In genomic region chr17:30380106-30380420, GRCh38 we compare ENCODE assay signal across 8 cellular contexts. TPM values are rescaled to one million over a fixed set of nuclear protein-coding genes. Genes with fewer than 3 reads are reported as not detected.
DNase-seq lines count a peak whose midpoint lies in the region; ATAC-seq and TF ChIP-seq lines count a peak whose summit lies in the region.

No MANE protein-coding gene starts in this region.

- H3K4me1 ChIP-seq in MM.1S (ENCODE audit: low read length) = peaks cover 33% of the 10 kb centered on the region

- peaks cover 8% of the 10 kb centered on the region; the same call in 1 of the 2 replicates for H3F3A ChIP-seq in MM.1S (ENCODE audit: insufficient read depth, low read length)

- H3K36me3 Mint-ChIP-seq in chondrocyte (ENCODE audit: low read depth) (peaks cover 2% of the 10 kb centered on the region), natural killer cell (no peaks in the 10 kb centered on the region)

- H3K27ac ChIP-seq in MM.1S (ENCODE audit: low read length) = no peak overlapping the region

- H3K9me2 ChIP-seq in MM.1S (replicated peaks; ENCODE audit: insufficient read depth, low read length) = no peaks in the 10 kb centered on the region

- no peaks in the 10 kb centered on the region for H3K9me3 ChIP-seq in MM.1S (replicated peaks; ENCODE audit: insufficient read depth, low read length)

- H3K4me3 ChIP-seq in MM.1S (ENCODE audit: low read length) = peak overlapping the region; percentile 77

- H3K36me3 ChIP-seq in MM.1S (replicated peaks; ENCODE audit: insufficient read depth, low read length) = no peaks in the 10 kb centered on the region

- peak overlapping the region; percentile 82 for H3K4me3 Mint-ChIP-seq in chondrocyte (ENCODE audit: unreplicated experiment)
- H3K4me3 Mint-ChIP-seq in natural killer cell = peak overlapping the region; percentile 93

- in situ Hi-C loops in GM13976 (cut with MboI; ENCODE audit: low sequenced_read_pairs, unreplicated experiment) = no loop called here

- no peak overlapping the region for H3K27ac Mint-ChIP-seq in chondrocyte (ENCODE audit: unreplicated experiment)
- peak overlapping the region; percentile 83 to 93 for H3K27ac Mint-ChIP-seq in natural killer cell

- H2AFZ ChIP-seq in MM.1S (ENCODE audit: low read length) = no peak overlapping the region

- peak overlapping the region; percentile 57 for H3K4me2 ChIP-seq in MM.1S (ENCODE audit: low read depth, low read length)

- H3K9ac ChIP-seq in MM.1S (ENCODE audit: low read length) = no peak overlapping the region

- ATAC-seq in natural killer cell (peak; percentile 9 to 18 (median 13)), HG03378 (IDR thresholded peaks at IDR 0.05; ENCODE audit: unreplicated experiment) (no peak), GM18511 (IDR thresholded peaks at IDR 0.05; ENCODE audit: unreplicated experiment) (no peak)

- peaks cover 19% of the 10 kb centered on the region for H3K79me2 ChIP-seq in MM.1S (ENCODE audit: low read length)

- TF ChIP-seq CTCF in GM13976 (IDR thresholded peaks at IDR 0.05; ENCODE audit: borderline replicate concordance, control extremely low read depth, extremely low read depth, insufficient read depth, missing control alignments) (no peak), MM.1S (IDR thresholded peaks at IDR 0.05; ENCODE audit: low read length) (no peak), chondrocyte (IDR thresholded peaks at IDR 0.05) (no peak), natural killer cell (IDR thresholded peaks at IDR 0.05) (no peak)

- no peaks in the 10 kb centered on the region for H3K27me3 ChIP-seq in MM.1S (replicated peaks; ENCODE audit: insufficient read depth, low read length)

- no peaks in the 10 kb centered on the region for H4K20me1 ChIP-seq in MM.1S (ENCODE audit: insufficient read depth, low read length)

- H3K27me3 Mint-ChIP-seq in chondrocyte (ENCODE audit: low read depth) = no peaks in the 10 kb centered on the region
- H3K27me3 Mint-ChIP-seq in natural killer cell (ENCODE audit: low read depth in 2 of 2) = peaks cover 0 to under 1% of the 10 kb centered on the region in 2 donors

- H3K9me3 Mint-ChIP-seq in chondrocyte (ENCODE audit: low read depth) = no peaks in the 10 kb centered on the region
- no peaks in the 10 kb centered on the region for H3K9me3 Mint-ChIP-seq in natural killer cell

- intact Hi-C loops in natural killer cell (cut with micrococcal nuclease) = no loop called here

- DNase-seq in GM13976 (ENCODE audit: low spot score) (peak; percentile 51), MM.1S (no peak), chondrocyte (ENCODE audit: low spot score) (no peak), natural killer cell (no peak), NCI-H2227 (lab: John Stamatoyannopoulos, UW; ENCODE audit: unreplicated experiment) (no peak), DMS79 (lab: John Stamatoyannopoulos, UW) (no peak)

- H3K4me1 Mint-ChIP-seq in chondrocyte (ENCODE audit: low read depth) = peaks cover 45% of the 10 kb centered on the region
- peaks cover 59 to 60% of the 10 kb centered on the region in 2 donors for H3K4me1 Mint-ChIP-seq in natural killer cell

RNA-seq across cellular contexts. Expression of gene CPD, which starts 1.3 kb away (rescaled TPM):
- total RNA-seq in chondrocyte (76.6 to 96.6 TPM (median 78.1 TPM) in 3 replicates), natural killer cell (10 to 100 TPM; 67.3 to 94.5 (median 85.9) TPM)

RNA-seq across cellular contexts. Expression of gene TMIGD1, which starts 46.2 kb away (rescaled TPM):
- total RNA-seq in chondrocyte (not detected in 3 replicates), natural killer cell (not detected)

Comparison
In these comparisons a context has a peak if more than half of its experiments do, and no peak if none do; other contexts are left out.
1. ATAC-seq: peak in natural killer cell (3 of 3); none in HG03378 (single experiment) and GM18511 (single experiment).